In genomic region chr11:8070417-8071101, GRCh38 we compare ENCODE assay signal across 7 cellular contexts. TPM values are rescaled to one million over a fixed set of nuclear protein-coding genes. Genes with fewer than 3 reads are reported as not detected.
DNase-seq lines count a peak whose midpoint lies in the region; ATAC-seq, FAIRE-seq and TF ChIP-seq lines count a peak whose summit lies in the region.

No MANE protein-coding gene starts in this region.

- H3K27me3 Mint-ChIP-seq in activated naive CD4-positive, alpha-beta T cell treated with anti-CD3 and anti-CD28 coated beads, Interleukin-2, amount 10 ng/mL, durations not matched to agents 7 days and 5 days = peaks cover 38% of the 10 kb centered on the region

- H3K27ac Mint-ChIP-seq in activated naive CD4-positive, alpha-beta T cell treated with anti-CD3 and anti-CD28 coated beads, Interleukin-2, amount 10 ng/mL, durations not matched to agents 7 days and 5 days = no peak overlapping the region

- CTCF ChIA-PET in activated naive CD4-positive, alpha-beta T cell treated with anti-CD3 and anti-CD28 coated beads, Interleukin-2, amount 10 ng/mL, durations not matched to agents 7 days and 5 days (lab: Charles Lee) = interaction anchor here (1.0 to 1.2 kb wide), 2 partner anchors 37 to 64 kb away, joined by 4 to 5 read pairs; no protein-coding TSS in a partner anchor

- H3K4me1 Mint-ChIP-seq in activated naive CD4-positive, alpha-beta T cell treated with anti-CD3 and anti-CD28 coated beads, Interleukin-2, amount 10 ng/mL, durations not matched to agents 7 days and 5 days = no peaks in the 10 kb centered on the region

- DNase-seq in GM12892 (ENCODE audit: insufficient read length) (no peak), iPS-NIHi7 (ENCODE audit: extremely low spot score) (peak; percentile 64), ecto neural progenitor cell (ENCODE audit: low spot score) (no peak)
- no peak for DNase-seq in activated naive CD4-positive, alpha-beta T cell treated with anti-CD3 and anti-CD28 coated beads, Interleukin-2, amount 10 ng/mL, durations not matched to agents 7 days and 5 days

- no peak for TF ChIP-seq POLR2A in GM12892 (IDR thresholded peaks at IDR 0.05; ENCODE audit: low read depth, low read length)

- FAIRE-seq in GM12892 (lab: Jason Lieb, UNC) (peak; percentile 78), TTC549 (lab: Jason Lieb, UNC) (peak; percentile 59)

- no peaks in the 10 kb centered on the region for H3K36me3 Mint-ChIP-seq in activated naive CD4-positive, alpha-beta T cell treated with anti-CD3 and anti-CD28 coated beads, Interleukin-2, amount 10 ng/mL, durations not matched to agents 7 days and 5 days

- no peak overlapping the region for H3K4me3 Mint-ChIP-seq in activated naive CD4-positive, alpha-beta T cell treated with anti-CD3 and anti-CD28 coated beads, Interleukin-2, amount 10 ng/mL, durations not matched to agents 7 days and 5 days

- H3K9me3 Mint-ChIP-seq in activated naive CD4-positive, alpha-beta T cell treated with anti-CD3 and anti-CD28 coated beads, Interleukin-2, amount 10 ng/mL, durations not matched to agents 7 days and 5 days = no peaks in the 10 kb centered on the region

- peak; percentile 62 for ATAC-seq in HG03354 (IDR thresholded peaks at IDR 0.05; ENCODE audit: poor library complexity, severe bottlenecking, unreplicated experiment)
- ATAC-seq in GM21447 (IDR thresholded peaks at IDR 0.05; ENCODE audit: unreplicated experiment) = no peak

RNA-seq across cellular contexts. Expression of gene TUB, which starts 10.5 kb away (rescaled TPM):
- 0.08 TPM for polyA plus RNA-seq in GM12892 (2012; ENCODE audit: missing spikeins)
